Comparison of ENCODE assay signal across 31 cellular contexts in genomic region chr7:17854297-17855047, GRCh38.
DNase-seq lines count a peak whose midpoint lies in the region; ATAC-seq, FAIRE-seq and TF ChIP-seq lines count a peak whose summit lies in the region.
"Had no signal": no experiment of that assay in that cellular context is flagged by ENCODE, and none has a peak within 500 bp of the region (broad histone marks: within the 10 kb centered on the region; RNA-seq: fewer than 3 reads in every experiment).

No MANE protein-coding gene starts in this region.

- no CpG with 5 or more reads among the region's 3 CpGs for WGBS in trophoblast cell (ENCODE audit: extremely low coverage, insufficient coverage, insufficient read length)

- H3K36me3 ChIP-seq in HEK293 (ENCODE audit: control insufficient read depth in 2 of 2, insufficient read depth in 1 of 2, low read length in 2 of 2) (peaks cover 0 to 7% of the 10 kb centered on the region in 2 experiments; a peak in 2 of 3 replicates), trophoblast cell (ENCODE audit: control insufficient read depth in 1 of 2, insufficient read depth in 2 of 2, low read length in 2 of 2) (peaks cover 3 to 4% of the 10 kb centered on the region in 2 experiments)
- H3K36me3 ChIP-seq: BE2C had no signal

- no peak overlapping the region for H3K27ac ChIP-seq in HEK293 (ENCODE audit: extremely low read depth, low read depth, low read length)
- no peak overlapping the region for H3K27ac ChIP-seq in trophoblast cell (ENCODE audit: low read depth, low read length)
- H3K27ac ChIP-seq: KMS-11, upper lobe of right lung had no signal

- H4K12ac ChIP-seq in trophoblast cell (ENCODE audit: low read depth, low read length) = no peak overlapping the region

- H3K4me3 ChIP-seq in HEK293 (ENCODE audit: low read depth, low read length) (no peak overlapping the region), trophoblast cell (ENCODE audit: low read depth, low read length) (no peak overlapping the region)
- H3K4me3 ChIP-seq: upper lobe of right lung had no signal

- H3K9me3 ChIP-seq in HEK293 (ENCODE audit: control insufficient read depth, insufficient read depth, low read depth, low read length) (no peaks in the 10 kb centered on the region), trophoblast cell (ENCODE audit: insufficient read depth, low read depth, low read length) (peaks cover 1% of the 10 kb centered on the region)
- H3K9me3 ChIP-seq: BE2C, upper lobe of right lung had no signal

- H3K18ac ChIP-seq in trophoblast cell (ENCODE audit: low read length) = no peak overlapping the region

- no peaks in the 10 kb centered on the region for H3K27me3 ChIP-seq in trophoblast cell (ENCODE audit: insufficient read depth, low read length)
- H3K27me3 ChIP-seq: BE2C, upper lobe of right lung had no signal

- H3K27ac Mint-ChIP-seq in activated T-cell treated with anti-CD3 and anti-CD28 coated beads, Interleukin-2, amount 50 U/mL, for 24 hours = peak overlapping the region; percentile 72
- peak overlapping the region; percentile 15 for H3K27ac Mint-ChIP-seq in activated T-helper 1 cell treated with anti-CD3 and anti-CD28 coated beads, Interleukin-12 subunit alpha, Interleukin-12 subunit beta, Interleukin-2, Interleukin-4 antibody, amounts not matched to agents 30 ng/mL and 10 ng/mL and 1 ng/mL, durations not matched to agents 14 hours and 24 hours and 36 hours
- H3K27ac Mint-ChIP-seq: brain, HFFc6, naive B cell, T-cell had no signal

- H2AK5ac ChIP-seq in trophoblast cell (ENCODE audit: low read length) = no peak overlapping the region

- H4K8ac ChIP-seq in trophoblast cell (ENCODE audit: low read depth, low read length) = no peak overlapping the region

- no peak for ATAC-seq in HG02840 (IDR thresholded peaks at IDR 0.05; ENCODE audit: low FRiP score, unreplicated experiment)
- ATAC-seq: T-cell, upper lobe of right lung had no signal

- no peak overlapping the region for H4K91ac ChIP-seq in trophoblast cell (ENCODE audit: low read depth, low read length)

- no peak overlapping the region for H3K4me2 ChIP-seq in trophoblast cell (ENCODE audit: low read length)
- H3K4me2 ChIP-seq: KMS-11 had no signal

- H2BK12ac ChIP-seq in trophoblast cell (ENCODE audit: low read length) = no peak overlapping the region

- H3K4me1 ChIP-seq in HEK293 (ENCODE audit: control insufficient read depth, insufficient read depth, low read length) (no peaks in the 10 kb centered on the region), trophoblast cell (ENCODE audit: control insufficient read depth in 1 of 2, insufficient read depth in 2 of 2, low read length in 2 of 2) (no peaks in the 10 kb centered on the region)
- H3K4me1 ChIP-seq: BE2C, upper lobe of right lung had no signal

- peaks cover 72% of the 10 kb centered on the region for H3K36me3 Mint-ChIP-seq in activated T-cell treated with anti-CD3 and anti-CD28 coated beads, Interleukin-2, amount 50 U/mL, for 24 hours (ENCODE audit: low read depth)
- peaks cover 38% of the 10 kb centered on the region for H3K36me3 Mint-ChIP-seq in activated T-helper 1 cell treated with anti-CD3 and anti-CD28 coated beads, Interleukin-12 subunit alpha, Interleukin-12 subunit beta, Interleukin-2, Interleukin-4 antibody, amounts not matched to agents 30 ng/mL and 10 ng/mL and 1 ng/mL, durations not matched to agents 14 hours and 24 hours and 36 hours (ENCODE audit: low read depth)

- CTCF ChIA-PET in HEK293 (lab: Yijun Ruan, JAX) = interaction anchor here (0.6 to 0.7 kb wide), 2 partner anchors 77 to 324 kb away, joined by 3 to 4 read pairs; no protein-coding TSS in a partner anchor

- no peak for DNase-seq in activated T-cell treated with anti-CD3 and anti-CD28 coated beads, Interleukin-2, amount 50 U/mL, for 24 hours
- DNase-seq in activated T-cell treated with anti-CD3 and anti-CD28 coated beads, Interleukin-2, amount 50 U/mL, for 48 hours = no peak
- no peak for DNase-seq in activated T-helper 1 cell treated with anti-CD3 and anti-CD28 coated beads, Interleukin-12 subunit alpha, Interleukin-12 subunit beta, Interleukin-2, Interleukin-4 antibody, amounts not matched to agents 30 ng/mL and 10 ng/mL and 1 ng/mL, durations not matched to agents 14 hours and 24 hours and 36 hours (ENCODE audit: low spot score)
- DNase-seq in trophoblast cell (peak; percentile 29 to 64), urothelium cell line (ENCODE audit: low spot score) (no peak), medulla oblongata (ENCODE audit: extremely low spot score) (no peak)
- DNase-seq: activated CD4-positive, alpha-beta T cell treated with anti-CD3 and anti-CD28 coated beads for 4 hours; activated gamma-delta T cell treated with Interleukin-2 at 50 U/mL for 16 hours; BE2C; COR-L47; effector memory CD4-positive, alpha-beta T cell; erythroblast; foreskin fibroblast; GF-D8; HFFc6; naive B cell; NCI-H146; NCI-H2171; NCI-H524 treated with DMSO at 0.1 percent for 48 hours; retina; small intestine; stimulated activated CD4-positive, alpha-beta T cell treated with anti-CD3 and anti-CD28 coated beads, Interleukin-1b, Interleukin-23, amount 100 ng/mL, for 48 hours; T-cell; upper lobe of right lung had no signal

- no peak overlapping the region for H2AFZ ChIP-seq in trophoblast cell (ENCODE audit: insufficient read depth, low read length, poor library complexity)

- H3K4me3 Mint-ChIP-seq in activated T-cell treated with anti-CD3 and anti-CD28 coated beads, Interleukin-2, amount 50 U/mL, for 24 hours = no peak overlapping the region
- H3K4me3 Mint-ChIP-seq in activated T-helper 1 cell treated with anti-CD3 and anti-CD28 coated beads, Interleukin-12 subunit alpha, Interleukin-12 subunit beta, Interleukin-2, Interleukin-4 antibody, amounts not matched to agents 30 ng/mL and 10 ng/mL and 1 ng/mL, durations not matched to agents 14 hours and 24 hours and 36 hours = no peak overlapping the region
- H3K4me3 Mint-ChIP-seq: brain, HFFc6, naive B cell, T-cell had no signal

- H3K79me2 ChIP-seq in trophoblast cell (ENCODE audit: control insufficient read depth, insufficient read depth, low read length, poor library complexity) = no peaks in the 10 kb centered on the region

- POLR2A ChIA-PET in HEK293 (lab: Yijun Ruan, JAX) = no interaction called here

- no peak overlapping the region for H3K23ac ChIP-seq in trophoblast cell (ENCODE audit: low read length)

- H3K27me3 Mint-ChIP-seq in activated T-cell treated with anti-CD3 and anti-CD28 coated beads, Interleukin-2, amount 50 U/mL, for 24 hours = no peaks in the 10 kb centered on the region
- no peaks in the 10 kb centered on the region for H3K27me3 Mint-ChIP-seq in activated T-helper 1 cell treated with anti-CD3 and anti-CD28 coated beads, Interleukin-12 subunit alpha, Interleukin-12 subunit beta, Interleukin-2, Interleukin-4 antibody, amounts not matched to agents 30 ng/mL and 10 ng/mL and 1 ng/mL, durations not matched to agents 14 hours and 24 hours and 36 hours (ENCODE audit: insufficient read depth)
- H3K27me3 Mint-ChIP-seq: brain, naive B cell, T-cell had no signal

- no peaks in the 10 kb centered on the region for H3K79me1 ChIP-seq in trophoblast cell (ENCODE audit: low read length)

- no peak for FAIRE-seq in urothelium cell line (lab: Jason Lieb, UNC)
- FAIRE-seq: colon, RCC 7860, small intestine, TTC549 had no signal

- no peak overlapping the region for H2BK120ac ChIP-seq in trophoblast cell (ENCODE audit: insufficient read depth, low read length, poor library complexity)

- H3K4me1 Mint-ChIP-seq in activated T-cell treated with anti-CD3 and anti-CD28 coated beads, Interleukin-2, amount 50 U/mL, for 24 hours (ENCODE audit: low read depth) = peaks cover 28% of the 10 kb centered on the region
- peaks cover 26% of the 10 kb centered on the region for H3K4me1 Mint-ChIP-seq in activated T-helper 1 cell treated with anti-CD3 and anti-CD28 coated beads, Interleukin-12 subunit alpha, Interleukin-12 subunit beta, Interleukin-2, Interleukin-4 antibody, amounts not matched to agents 30 ng/mL and 10 ng/mL and 1 ng/mL, durations not matched to agents 14 hours and 24 hours and 36 hours (ENCODE audit: low read depth)
- H3K4me1 Mint-ChIP-seq: brain had no signal

- no peak overlapping the region for H2BK5ac ChIP-seq in trophoblast cell (ENCODE audit: low read depth, low read length, poor library complexity)

- no peak overlapping the region for H3K9ac ChIP-seq in trophoblast cell (ENCODE audit: low read length)
- H3K9ac ChIP-seq: KMS-11 had no signal

- TF ChIP-seq CTCF in HEK293 (tag by site-specific recombination; IDR thresholded peaks at IDR 0.05) = no peak

- intact Hi-C loops in activated T-helper 1 cell treated with anti-CD3 and anti-CD28 coated beads, Interleukin-12 subunit alpha, Interleukin-12 subunit beta, Interleukin-2, Interleukin-4 antibody, amounts not matched to agents 30 ng/mL and 10 ng/mL and 1 ng/mL, durations not matched to agents 14 hours and 24 hours and 36 hours (cut with micrococcal nuclease) = no loop called here

- no peak overlapping the region for H3K4ac ChIP-seq in trophoblast cell (ENCODE audit: low read depth, low read length)

- no peak overlapping the region for H3K14ac ChIP-seq in trophoblast cell (ENCODE audit: low read length)

- H3K9me3 Mint-ChIP-seq in activated T-cell treated with anti-CD3 and anti-CD28 coated beads, Interleukin-2, amount 50 U/mL, for 24 hours = peaks cover 9% of the 10 kb centered on the region
- H3K9me3 Mint-ChIP-seq in activated T-helper 1 cell treated with anti-CD3 and anti-CD28 coated beads, Interleukin-12 subunit alpha, Interleukin-12 subunit beta, Interleukin-2, Interleukin-4 antibody, amounts not matched to agents 30 ng/mL and 10 ng/mL and 1 ng/mL, durations not matched to agents 14 hours and 24 hours and 36 hours = peaks cover 14% of the 10 kb centered on the region

TF ChIP-seq in HEK293, 187 proteins besides CTCF, POLR2A, EP300 and RAD21 (continues in another document):
- TF ChIP-seq, protein P1, sequence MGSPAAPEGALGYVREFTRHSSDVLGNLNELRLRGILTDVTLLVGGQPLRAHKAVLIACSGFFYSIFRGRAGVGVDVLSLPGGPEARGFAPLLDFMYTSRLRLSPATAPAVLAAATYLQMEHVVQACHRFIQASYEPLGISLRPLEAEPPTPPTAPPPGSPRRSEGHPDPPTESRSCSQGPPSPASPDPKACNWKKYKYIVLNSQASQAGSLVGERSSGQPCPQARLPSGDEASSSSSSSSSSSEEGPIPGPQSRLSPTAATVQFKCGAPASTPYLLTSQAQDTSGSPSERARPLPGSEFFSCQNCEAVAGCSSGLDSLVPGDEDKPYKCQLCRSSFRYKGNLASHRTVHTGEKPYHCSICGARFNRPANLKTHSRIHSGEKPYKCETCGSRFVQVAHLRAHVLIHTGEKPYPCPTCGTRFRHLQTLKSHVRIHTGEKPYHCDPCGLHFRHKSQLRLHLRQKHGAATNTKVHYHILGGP (tag by site-specific recombination; IDR thresholded peaks at IDR 0.05) = 0 out of 2 replicates have a peak, but pooled peaks have one; percentile 23

Comparison
In these comparisons a context has a peak if more than half of its experiments do, and no peak if none do; other contexts are left out.
1. DNase-seq: peak in trophoblast cell (2 of 2); none in activated T-cell treated with anti-CD3 and anti-CD28 coated beads, Interleukin-2, amount 50 U/mL, for 24 hours (single experiment), activated T-cell treated with anti-CD3 and anti-CD28 coated beads, Interleukin-2, amount 50 U/mL, for 48 hours (0 of 2), activated T-helper 1 cell treated with anti-CD3 and anti-CD28 coated beads, Interleukin-12 subunit alpha, Interleukin-12 subunit beta, Interleukin-2, Interleukin-4 antibody, amounts not matched to agents 30 ng/mL and 10 ng/mL and 1 ng/mL, durations not matched to agents 14 hours and 24 hours and 36 hours (single experiment), urothelium cell line (single experiment) and medulla oblongata (single experiment).